Comparison of ENCODE assay signal across 18 cellular contexts in the genomic region with DNA sequence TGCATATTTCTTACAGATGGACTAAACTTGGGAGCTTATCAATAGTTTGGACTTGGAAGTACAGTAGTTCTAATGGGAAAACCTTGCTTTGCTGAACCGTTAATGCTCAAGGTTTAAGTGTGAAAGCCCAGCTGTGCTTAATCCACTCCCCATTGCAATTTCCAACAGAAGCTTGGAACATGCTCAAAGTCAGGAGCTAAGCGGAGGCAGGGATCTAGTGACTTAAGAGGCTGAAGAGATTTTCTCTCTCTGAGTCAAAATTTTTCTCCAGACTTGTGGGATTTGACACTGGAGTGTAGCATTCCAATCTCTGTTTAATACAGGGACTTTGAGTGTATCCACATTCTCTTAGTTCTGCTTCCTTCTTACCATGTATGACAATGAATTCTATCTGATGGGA.
"Had no signal": no experiment of that assay in that cellular context is flagged by ENCODE, and none has a peak within 500 bp of the region (broad histone marks: within the 10 kb centered on the region; RNA-seq: fewer than 3 reads in every experiment).

No MANE protein-coding gene starts in this region.

- H3K4me1 ChIP-seq: breast epithelium, left lung, parathyroid adenoma, uterus had no signal

- H2AFZ ChIP-seq: parathyroid adenoma had no signal

- DNase-seq: activated CD4-positive, alpha-beta T cell treated with anti-CD3 and anti-CD28 coated beads, Interleukin-2, amount 10 ng/mL, durations not matched to agents 24 days and 14 days; activated CD8-positive, alpha-beta memory T cell treated with anti-CD3 and anti-CD28 coated beads, Interleukin-2, amount 50 U/mL, for 4 hours; activated CD8-positive, alpha-beta T cell treated with anti-CD3 and anti-CD28 coated beads, Interleukin-2, amount 10 ng/mL, durations not matched to agents 7 days and 5 days; activated naive CD8-positive, alpha-beta T cell treated with anti-CD3 and anti-CD28 coated beads, Interleukin-2, amount 10 ng/mL, durations not matched to agents 7 days and 5 days; cerebellar nuclear complex; effector CD8-positive, alpha-beta T cell; heart left ventricle; left lung; naive thymus-derived CD8-positive, alpha-beta T cell; stimulated activated CD4-positive, alpha-beta T cell treated with anti-CD3 and anti-CD28 coated beads, Interleukin-2, amount 100 ng/mL, for 48 hours; T-helper 17 cell; thyroid gland; uterus had no signal

- H3K27me3 ChIP-seq: breast epithelium, heart left ventricle, left lung, neutrophil, thyroid gland, uterus had no signal

- H3K9ac ChIP-seq: parathyroid adenoma had no signal

- H3K79me2 ChIP-seq: parathyroid adenoma had no signal

- H3K27ac ChIP-seq: breast epithelium, heart left ventricle, left lung, neutrophil, parathyroid adenoma, thyroid gland, uterus had no signal

- H3K36me3 ChIP-seq: breast epithelium, heart left ventricle, left lung, neutrophil, thyroid gland, uterus had no signal

- ATAC-seq: activated CD8-positive, alpha-beta T cell treated with anti-CD3 and anti-CD28 coated beads, Interleukin-2, amount 10 ng/mL, durations not matched to agents 7 days and 5 days; heart left ventricle; left lung; naive thymus-derived CD8-positive, alpha-beta T cell; stimulated activated memory B cell treated with anti-CD40 and anti-IgM and Interleukin-4, amounts not matched to agents 10 μg/mL and 1 μg/mL and 100 μg/mL, for 72 hours; T-helper 17 cell; WTC11 had no signal

- H3K4me3 ChIP-seq: breast epithelium, heart left ventricle, left lung, thyroid gland, uterus had no signal

- H3K9me3 ChIP-seq: breast epithelium, left lung, neutrophil, thyroid gland, uterus had no signal
